1 cellular context compared by ENCODE assay signal in the genomic region with DNA sequence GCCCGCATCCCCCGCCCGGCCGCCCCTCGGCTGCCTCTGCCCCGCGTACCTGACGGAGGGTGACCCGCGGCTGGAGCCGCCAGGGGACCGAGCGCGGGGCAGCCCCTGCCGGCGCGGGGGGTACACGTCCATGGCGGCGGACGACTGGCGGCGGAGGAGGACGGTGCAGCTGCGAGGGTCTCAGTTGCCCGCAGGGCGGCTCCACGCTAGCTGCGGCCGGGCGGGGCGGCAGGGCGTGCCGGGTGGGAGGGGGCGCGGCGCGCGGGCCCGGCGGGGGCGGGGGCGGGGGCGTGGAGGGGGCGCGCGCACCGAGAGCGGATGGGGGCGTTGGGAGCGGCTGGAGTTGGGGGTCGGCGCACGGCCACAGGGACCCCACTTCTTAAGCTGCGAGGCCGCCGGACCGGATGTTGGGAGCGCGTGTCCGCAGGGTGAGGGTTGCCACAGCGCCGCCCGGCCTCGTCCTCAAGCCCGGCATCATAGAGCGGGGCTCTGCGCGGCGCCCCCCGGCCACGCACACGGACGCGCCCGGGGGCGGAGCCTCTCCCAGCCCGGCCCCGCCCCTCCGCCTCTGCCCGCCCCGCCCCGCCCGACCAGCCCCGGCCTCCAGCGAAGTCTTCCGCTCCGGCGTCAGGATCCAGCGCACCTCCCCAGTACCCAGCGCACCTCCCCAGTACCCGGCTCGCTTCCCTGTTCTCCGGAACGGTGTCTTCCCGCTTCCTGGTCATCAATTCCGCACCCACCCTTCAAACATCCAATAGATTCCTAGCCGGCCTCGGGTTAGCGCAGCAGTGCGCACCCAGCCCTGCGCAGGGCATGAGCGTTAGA.
TF ChIP-seq lines count a peak whose summit lies in the region.

A gene (minus strand): TSS at position 244 of the 825 bp plus-strand sequence. CDS start 112 bp downstream, at position 132.

TF ChIP-seq in HepG2, 621 proteins besides CTCF, POLR2A, EP300 and RAD21 (continued from another document and continues in another):
- TF ChIP-seq, protein P1, sequence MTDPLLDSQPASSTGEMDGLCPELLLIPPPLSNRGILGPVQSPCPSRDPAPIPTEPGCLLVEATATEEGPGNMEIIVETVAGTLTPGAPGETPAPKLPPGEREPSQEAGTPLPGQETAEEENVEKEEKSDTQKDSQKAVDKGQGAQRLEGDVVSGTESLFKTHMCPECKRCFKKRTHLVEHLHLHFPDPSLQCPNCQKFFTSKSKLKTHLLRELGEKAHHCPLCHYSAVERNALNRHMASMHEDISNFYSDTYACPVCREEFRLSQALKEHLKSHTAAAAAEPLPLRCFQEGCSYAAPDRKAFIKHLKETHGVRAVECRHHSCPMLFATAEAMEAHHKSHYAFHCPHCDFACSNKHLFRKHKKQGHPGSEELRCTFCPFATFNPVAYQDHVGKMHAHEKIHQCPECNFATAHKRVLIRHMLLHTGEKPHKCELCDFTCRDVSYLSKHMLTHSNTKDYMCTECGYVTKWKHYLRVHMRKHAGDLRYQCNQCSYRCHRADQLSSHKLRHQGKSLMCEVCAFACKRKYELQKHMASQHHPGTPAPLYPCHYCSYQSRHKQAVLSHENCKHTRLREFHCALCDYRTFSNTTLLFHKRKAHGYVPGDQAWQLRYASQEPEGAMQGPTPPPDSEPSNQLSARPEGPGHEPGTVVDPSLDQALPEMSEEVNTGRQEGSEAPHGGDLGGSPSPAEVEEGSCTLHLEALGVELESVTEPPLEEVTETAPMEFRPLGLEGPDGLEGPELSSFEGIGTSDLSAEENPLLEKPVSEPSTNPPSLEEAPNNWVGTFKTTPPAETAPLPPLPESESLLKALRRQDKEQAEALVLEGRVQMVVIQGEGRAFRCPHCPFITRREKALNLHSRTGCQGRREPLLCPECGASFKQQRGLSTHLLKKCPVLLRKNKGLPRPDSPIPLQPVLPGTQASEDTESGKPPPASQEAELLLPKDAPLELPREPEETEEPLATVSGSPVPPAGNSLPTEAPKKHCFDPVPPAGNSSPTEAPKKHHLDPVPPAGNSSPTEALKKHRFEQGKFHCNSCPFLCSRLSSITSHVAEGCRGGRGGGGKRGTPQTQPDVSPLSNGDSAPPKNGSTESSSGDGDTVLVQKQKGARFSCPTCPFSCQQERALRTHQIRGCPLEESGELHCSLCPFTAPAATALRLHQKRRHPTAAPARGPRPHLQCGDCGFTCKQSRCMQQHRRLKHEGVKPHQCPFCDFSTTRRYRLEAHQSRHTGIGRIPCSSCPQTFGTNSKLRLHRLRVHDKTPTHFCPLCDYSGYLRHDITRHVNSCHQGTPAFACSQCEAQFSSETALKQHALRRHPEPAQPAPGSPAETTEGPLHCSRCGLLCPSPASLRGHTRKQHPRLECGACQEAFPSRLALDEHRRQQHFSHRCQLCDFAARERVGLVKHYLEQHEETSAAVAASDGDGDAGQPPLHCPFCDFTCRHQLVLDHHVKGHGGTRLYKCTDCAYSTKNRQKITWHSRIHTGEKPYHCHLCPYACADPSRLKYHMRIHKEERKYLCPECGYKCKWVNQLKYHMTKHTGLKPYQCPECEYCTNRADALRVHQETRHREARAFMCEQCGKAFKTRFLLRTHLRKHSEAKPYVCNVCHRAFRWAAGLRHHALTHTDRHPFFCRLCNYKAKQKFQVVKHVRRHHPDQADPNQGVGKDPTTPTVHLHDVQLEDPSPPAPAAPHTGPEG (CRISPR knock-in tag; IDR thresholded peaks at IDR 0.05): no peak; the same call in none of the 2 replicates
- TF ChIP-seq SMAD9 (CRISPR knock-in tag; IDR thresholded peaks at IDR 0.05) (no peak), ZNF891 (CRISPR knock-in tag; IDR thresholded peaks at IDR 0.05) (peak; percentile 56), IKZF4 (CRISPR knock-in tag; IDR thresholded peaks at IDR 0.05; ENCODE audit: borderline replicate concordance, low read depth, not compliant biosample characterization) (peak; percentile 92), FOXJ3 (CRISPR knock-in tag; IDR thresholded peaks at IDR 0.05; ENCODE audit: borderline replicate concordance) (no peak), ZMYM4 (CRISPR knock-in tag; IDR thresholded peaks at IDR 0.05) (peak; percentile 82), ZSCAN20 (CRISPR knock-in tag; IDR thresholded peaks at IDR 0.05; ENCODE audit: borderline replicate concordance) (no peak), MAFG (CRISPR knock-in tag; IDR thresholded peaks at IDR 0.05) (no peak), ZNF224 (CRISPR knock-in tag; IDR thresholded peaks at IDR 0.05) (no peak), ZNF230 (CRISPR knock-in tag; IDR thresholded peaks at IDR 0.05) (0 out of 2 replicates have a peak, but pooled peaks have one; percentile 26), FOXK2 (IDR thresholded peaks at IDR 0.05) (peak; percentile 37; the same call in 1 of the 2 replicates), SPEN (CRISPR knock-in tag; IDR thresholded peaks at IDR 0.05; ENCODE audit: low read depth) (peak; percentile 74; the same call in 1 of the 2 replicates), YY1 (IDR thresholded peaks at IDR 0.05; ENCODE audit: insufficient read depth, insufficient replicate concordance, low read depth, low read length) (peak; percentile 88), ISX (CRISPR knock-in tag; conservative IDR thresholded peaks at IDR 0.05) (peak; percentile 72; the same call in 1 of the 2 replicates), HMGA1 (CRISPR knock-in tag; conservative IDR thresholded peaks at IDR 0.05) (no peak), PHF21A (CRISPR knock-in tag; IDR thresholded peaks at IDR 0.05) (peak; percentile 54; the same call in 1 of the 2 replicates), ZNF484 (CRISPR knock-in tag; IDR thresholded peaks at IDR 0.05; ENCODE audit: borderline replicate concordance, low read depth) (no peak), BHLHE40 (IDR thresholded peaks at IDR 0.05; ENCODE audit: low read length) (peak; percentile 32; the same call in 1 of the 2 replicates), ZNF530 (CRISPR knock-in tag; IDR thresholded peaks at IDR 0.05; ENCODE audit: low read depth) (no peak), SRSF9 (IDR thresholded peaks at IDR 0.05; ENCODE audit: borderline replicate concordance, insufficient read depth, low read depth, low read length, poor library complexity, severe bottlenecking) (no peak), NR2F2 (IDR thresholded peaks at IDR 0.05; ENCODE audit: borderline replicate concordance, low read depth) (0 out of 2 replicates have a peak, but pooled peaks have one; percentile 8), ZFP36L1 (CRISPR knock-in tag; IDR thresholded peaks at IDR 0.05) (peak; percentile 7; the same call in 1 of the 2 replicates), ERF (CRISPR knock-in tag; IDR thresholded peaks at IDR 0.05) (0 out of 2 replicates have a peak, but pooled peaks have one; percentile 69)
- TF ChIP-seq, protein P2, sequence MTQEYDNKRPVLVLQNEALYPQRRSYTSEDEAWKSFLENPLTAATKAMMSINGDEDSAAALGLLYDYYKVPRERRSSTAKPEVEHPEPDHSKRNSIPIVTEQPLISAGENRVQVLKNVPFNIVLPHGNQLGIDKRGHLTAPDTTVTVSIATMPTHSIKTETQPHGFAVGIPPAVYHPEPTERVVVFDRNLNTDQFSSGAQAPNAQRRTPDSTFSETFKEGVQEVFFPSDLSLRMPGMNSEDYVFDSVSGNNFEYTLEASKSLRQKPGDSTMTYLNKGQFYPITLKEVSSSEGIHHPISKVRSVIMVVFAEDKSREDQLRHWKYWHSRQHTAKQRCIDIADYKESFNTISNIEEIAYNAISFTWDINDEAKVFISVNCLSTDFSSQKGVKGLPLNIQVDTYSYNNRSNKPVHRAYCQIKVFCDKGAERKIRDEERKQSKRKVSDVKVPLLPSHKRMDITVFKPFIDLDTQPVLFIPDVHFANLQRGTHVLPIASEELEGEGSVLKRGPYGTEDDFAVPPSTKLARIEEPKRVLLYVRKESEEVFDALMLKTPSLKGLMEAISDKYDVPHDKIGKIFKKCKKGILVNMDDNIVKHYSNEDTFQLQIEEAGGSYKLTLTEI (CRISPR knock-in tag; conservative IDR thresholded peaks at IDR 0.05): no peak
- TF ChIP-seq, protein P3, sequence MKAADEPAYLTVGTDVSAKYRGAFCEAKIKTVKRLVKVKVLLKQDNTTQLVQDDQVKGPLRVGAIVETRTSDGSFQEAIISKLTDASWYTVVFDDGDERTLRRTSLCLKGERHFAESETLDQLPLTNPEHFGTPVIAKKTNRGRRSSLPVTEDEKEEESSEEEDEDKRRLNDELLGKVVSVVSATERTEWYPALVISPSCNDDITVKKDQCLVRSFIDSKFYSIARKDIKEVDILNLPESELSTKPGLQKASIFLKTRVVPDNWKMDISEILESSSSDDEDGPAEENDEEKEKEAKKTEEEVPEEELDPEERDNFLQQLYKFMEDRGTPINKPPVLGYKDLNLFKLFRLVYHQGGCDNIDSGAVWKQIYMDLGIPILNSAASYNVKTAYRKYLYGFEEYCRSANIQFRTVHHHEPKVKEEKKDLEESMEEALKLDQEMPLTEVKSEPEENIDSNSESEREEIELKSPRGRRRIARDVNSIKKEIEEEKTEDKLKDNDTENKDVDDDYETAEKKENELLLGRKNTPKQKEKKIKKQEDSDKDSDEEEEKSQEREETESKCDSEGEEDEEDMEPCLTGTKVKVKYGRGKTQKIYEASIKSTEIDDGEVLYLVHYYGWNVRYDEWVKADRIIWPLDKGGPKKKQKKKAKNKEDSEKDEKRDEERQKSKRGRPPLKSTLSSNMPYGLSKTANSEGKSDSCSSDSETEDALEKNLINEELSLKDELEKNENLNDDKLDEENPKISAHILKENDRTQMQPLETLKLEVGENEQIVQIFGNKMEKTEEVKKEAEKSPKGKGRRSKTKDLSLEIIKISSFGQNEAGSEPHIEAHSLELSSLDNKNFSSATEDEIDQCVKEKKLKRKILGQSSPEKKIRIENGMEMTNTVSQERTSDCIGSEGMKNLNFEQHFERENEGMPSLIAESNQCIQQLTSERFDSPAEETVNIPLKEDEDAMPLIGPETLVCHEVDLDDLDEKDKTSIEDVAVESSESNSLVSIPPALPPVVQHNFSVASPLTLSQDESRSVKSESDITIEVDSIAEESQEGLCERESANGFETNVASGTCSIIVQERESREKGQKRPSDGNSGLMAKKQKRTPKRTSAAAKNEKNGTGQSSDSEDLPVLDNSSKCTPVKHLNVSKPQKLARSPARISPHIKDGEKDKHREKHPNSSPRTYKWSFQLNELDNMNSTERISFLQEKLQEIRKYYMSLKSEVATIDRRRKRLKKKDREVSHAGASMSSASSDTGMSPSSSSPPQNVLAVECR (CRISPR knock-in tag; IDR thresholded peaks at IDR 0.05; ENCODE audit: borderline replicate concordance): peak; percentile 72; the same call in 1 of the 2 replicates
- TF ChIP-seq, protein P4, sequence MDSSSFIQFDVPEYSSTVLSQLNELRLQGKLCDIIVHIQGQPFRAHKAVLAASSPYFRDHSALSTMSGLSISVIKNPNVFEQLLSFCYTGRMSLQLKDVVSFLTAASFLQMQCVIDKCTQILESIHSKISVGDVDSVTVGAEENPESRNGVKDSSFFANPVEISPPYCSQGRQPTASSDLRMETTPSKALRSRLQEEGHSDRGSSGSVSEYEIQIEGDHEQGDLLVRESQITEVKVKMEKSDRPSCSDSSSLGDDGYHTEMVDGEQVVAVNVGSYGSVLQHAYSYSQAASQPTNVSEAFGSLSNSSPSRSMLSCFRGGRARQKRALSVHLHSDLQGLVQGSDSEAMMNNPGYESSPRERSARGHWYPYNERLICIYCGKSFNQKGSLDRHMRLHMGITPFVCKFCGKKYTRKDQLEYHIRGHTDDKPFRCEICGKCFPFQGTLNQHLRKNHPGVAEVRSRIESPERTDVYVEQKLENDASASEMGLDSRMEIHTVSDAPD (CRISPR knock-in tag; IDR thresholded peaks at IDR 0.05): no peak
- TF ChIP-seq, protein P5, sequence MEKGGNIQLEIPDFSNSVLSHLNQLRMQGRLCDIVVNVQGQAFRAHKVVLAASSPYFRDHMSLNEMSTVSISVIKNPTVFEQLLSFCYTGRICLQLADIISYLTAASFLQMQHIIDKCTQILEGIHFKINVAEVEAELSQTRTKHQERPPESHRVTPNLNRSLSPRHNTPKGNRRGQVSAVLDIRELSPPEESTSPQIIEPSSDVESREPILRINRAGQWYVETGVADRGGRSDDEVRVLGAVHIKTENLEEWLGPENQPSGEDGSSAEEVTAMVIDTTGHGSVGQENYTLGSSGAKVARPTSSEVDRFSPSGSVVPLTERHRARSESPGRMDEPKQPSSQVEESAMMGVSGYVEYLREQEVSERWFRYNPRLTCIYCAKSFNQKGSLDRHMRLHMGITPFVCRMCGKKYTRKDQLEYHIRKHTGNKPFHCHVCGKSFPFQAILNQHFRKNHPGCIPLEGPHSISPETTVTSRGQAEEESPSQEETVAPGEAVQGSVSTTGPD (CRISPR knock-in tag; IDR thresholded peaks at IDR 0.05): no peak
- TF ChIP-seq, protein P6, sequence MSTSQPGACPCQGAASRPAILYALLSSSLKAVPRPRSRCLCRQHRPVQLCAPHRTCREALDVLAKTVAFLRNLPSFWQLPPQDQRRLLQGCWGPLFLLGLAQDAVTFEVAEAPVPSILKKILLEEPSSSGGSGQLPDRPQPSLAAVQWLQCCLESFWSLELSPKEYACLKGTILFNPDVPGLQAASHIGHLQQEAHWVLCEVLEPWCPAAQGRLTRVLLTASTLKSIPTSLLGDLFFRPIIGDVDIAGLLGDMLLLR (CRISPR knock-in tag; IDR thresholded peaks at IDR 0.05): peak; percentile 50
- TF ChIP-seq, protein P7, sequence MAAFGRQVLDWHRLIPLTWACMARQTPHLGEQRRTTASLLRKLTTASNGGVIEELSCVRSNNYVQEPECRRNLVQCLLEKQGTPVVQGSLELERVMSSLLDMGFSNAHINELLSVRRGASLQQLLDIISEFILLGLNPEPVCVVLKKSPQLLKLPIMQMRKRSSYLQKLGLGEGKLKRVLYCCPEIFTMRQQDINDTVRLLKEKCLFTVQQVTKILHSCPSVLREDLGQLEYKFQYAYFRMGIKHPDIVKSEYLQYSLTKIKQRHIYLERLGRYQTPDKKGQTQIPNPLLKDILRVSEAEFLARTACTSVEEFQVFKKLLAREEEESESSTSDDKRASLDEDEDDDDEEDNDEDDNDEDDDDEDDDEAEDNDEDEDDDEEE (CRISPR knock-in tag; IDR thresholded peaks at IDR 0.05): 0 out of 2 replicates have a peak, but pooled peaks have one; percentile 14
- TF ChIP-seq, protein P8, sequence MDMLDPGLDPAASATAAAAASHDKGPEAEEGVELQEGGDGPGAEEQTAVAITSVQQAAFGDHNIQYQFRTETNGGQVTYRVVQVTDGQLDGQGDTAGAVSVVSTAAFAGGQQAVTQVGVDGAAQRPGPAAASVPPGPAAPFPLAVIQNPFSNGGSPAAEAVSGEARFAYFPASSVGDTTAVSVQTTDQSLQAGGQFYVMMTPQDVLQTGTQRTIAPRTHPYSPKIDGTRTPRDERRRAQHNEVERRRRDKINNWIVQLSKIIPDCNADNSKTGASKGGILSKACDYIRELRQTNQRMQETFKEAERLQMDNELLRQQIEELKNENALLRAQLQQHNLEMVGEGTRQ (IDR thresholded peaks at IDR 0.05; ENCODE audit: low read depth, low read length): no peak
- TF ChIP-seq, protein P8 (CRISPR knock-in tag; IDR thresholded peaks at IDR 0.05; ENCODE audit: borderline replicate concordance): no peak
- TF ChIP-seq, protein P9, sequence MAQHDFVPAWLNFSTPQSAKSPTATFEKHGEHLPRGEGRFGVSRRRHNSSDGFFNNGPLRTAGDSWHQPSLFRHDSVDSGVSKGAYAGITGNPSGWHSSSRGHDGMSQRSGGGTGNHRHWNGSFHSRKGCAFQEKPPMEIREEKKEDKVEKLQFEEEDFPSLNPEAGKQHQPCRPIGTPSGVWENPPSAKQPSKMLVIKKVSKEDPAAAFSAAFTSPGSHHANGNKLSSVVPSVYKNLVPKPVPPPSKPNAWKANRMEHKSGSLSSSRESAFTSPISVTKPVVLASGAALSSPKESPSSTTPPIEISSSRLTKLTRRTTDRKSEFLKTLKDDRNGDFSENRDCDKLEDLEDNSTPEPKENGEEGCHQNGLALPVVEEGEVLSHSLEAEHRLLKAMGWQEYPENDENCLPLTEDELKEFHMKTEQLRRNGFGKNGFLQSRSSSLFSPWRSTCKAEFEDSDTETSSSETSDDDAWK (CRISPR knock-in tag; IDR thresholded peaks at IDR 0.05): no peak
